ENCODE assay signal across 8 cellular contexts in the genomic region with DNA sequence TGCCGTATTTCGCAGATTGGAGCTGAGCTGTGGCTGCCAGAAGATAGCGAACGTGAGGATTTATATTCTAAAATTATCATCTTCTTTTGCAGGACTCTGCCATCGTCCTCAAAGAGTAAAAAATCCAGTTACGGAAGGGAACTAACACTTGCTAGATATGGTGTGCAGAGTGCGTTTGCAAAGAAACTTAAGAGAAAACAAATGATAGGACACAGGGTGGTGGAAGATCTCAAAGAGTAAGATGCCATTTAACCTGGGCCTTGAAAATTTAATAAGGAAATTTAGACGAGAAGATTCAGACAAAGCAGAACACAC. TPM values are rescaled to one million over a fixed set of nuclear protein-coding genes. Genes with fewer than 3 reads are reported as not detected.
DNase-seq lines count a peak whose midpoint lies in the region; ATAC-seq and TF ChIP-seq lines count a peak whose summit lies in the region.

No MANE protein-coding gene starts in this region.

- H3K27ac ChIP-seq in IMR-90 (ENCODE audit: insufficient read depth, low read length) (peak overlapping the region; percentile 52; the same call in 1 of the 2 replicates), osteoblast (ENCODE audit: low read depth, low read length) (peak overlapping the region; percentile 97)
- H3K27ac ChIP-seq in effector memory CD4-positive, alpha-beta T cell (ENCODE audit: insufficient read depth, low read length, poor library complexity, severe bottlenecking) = peak overlapping the region; percentile 96

- peak overlapping the region; percentile 14 for H2AK9ac ChIP-seq in IMR-90 (replicated peaks; ENCODE audit: low read depth, low read length, poor library complexity)

- H3K9me3 ChIP-seq in IMR-90 (ENCODE audit: control insufficient read depth, insufficient read depth, low read length) (no peaks in the 10 kb centered on the region), osteoblast (ENCODE audit: low read depth, low read length) (no peaks in the 10 kb centered on the region)
- H3K9me3 ChIP-seq in effector memory CD4-positive, alpha-beta T cell (ENCODE audit: control insufficient read depth, low read length) = no peaks in the 10 kb centered on the region

- H2BK15ac ChIP-seq in IMR-90 (ENCODE audit: low read depth, low read length) = no peak overlapping the region

- intact Hi-C loops in IMR-90 (cut with micrococcal nuclease) = loop anchor here (10.0 kb wide), 1 partner anchor 403 kb away; a partner anchor contains a TSS

- CTCF ChIA-PET in IMR-90 (lab: Yijun Ruan, JAX) = interaction anchor here (0.6 to 1.2 kb wide), 4 partner anchors 10 to 50 kb away, joined by 3 read pairs; no protein-coding TSS in a partner anchor

- H3K9ac ChIP-seq in IMR-90 (ENCODE audit: low read depth, low read length) = peak overlapping the region; percentile 93

- TF ChIP-seq RAD21 in IMR-90 (IDR thresholded peaks at IDR 0.05; ENCODE audit: low read length) = no peak

- H3K79me2 ChIP-seq in osteoblast (ENCODE audit: insufficient read depth, low read length) = peaks cover 66% of the 10 kb centered on the region

- dilution Hi-C loops in IMR-90 (cut with HindIII; ENCODE audit: low sequenced_read_pairs, unreplicated experiment) = no loop called here

- 0 out of 2 replicates have a peak, but pooled peaks cover 2% of the 10 kb centered on the region for H3K4me1 ChIP-seq in IMR-90 (ENCODE audit: control insufficient read depth, insufficient read depth, low read length)
- peaks cover 3% of the 10 kb centered on the region for H3K4me1 ChIP-seq in effector memory CD4-positive, alpha-beta T cell (ENCODE audit: control insufficient read depth, insufficient read depth, low read length, poor library complexity, severe bottlenecking)
- peaks cover 22% of the 10 kb centered on the region for H3K4me1 ChIP-seq in osteoblast (ENCODE audit: insufficient read depth, low read length)

- H3K4ac ChIP-seq in IMR-90 (ENCODE audit: low read depth, low read length) = peak overlapping the region; percentile 72

- H2BK5ac ChIP-seq in IMR-90 (ENCODE audit: low read depth, low read length, poor library complexity, severe bottlenecking) = peak overlapping the region; percentile 84

- H3K4me2 ChIP-seq in IMR-90 (ENCODE audit: low read depth, low read length) (peak overlapping the region; percentile 70; the same call in 1 of the 2 replicates), osteoblast (ENCODE audit: insufficient read depth, low read length) (peak overlapping the region; percentile 86)

- no peaks in the 10 kb centered on the region for H3K27me3 ChIP-seq in GM06990 (replicated peaks; ENCODE audit: control insufficient read depth, insufficient read depth, low read length)
- no peaks in the 10 kb centered on the region for H3K27me3 ChIP-seq in IMR-90 (ENCODE audit: control insufficient read depth, insufficient read depth, low read length)
- H3K27me3 ChIP-seq in effector memory CD4-positive, alpha-beta T cell (replicated peaks; ENCODE audit: control insufficient read depth, insufficient read depth, low read length, poor library complexity, severe bottlenecking) = no peaks in the 10 kb centered on the region
- H3K27me3 ChIP-seq in osteoblast (ENCODE audit: insufficient read depth, low read length) = no peaks in the 10 kb centered on the region

- H3K18ac ChIP-seq in IMR-90 (ENCODE audit: low read depth, low read length) = peak overlapping the region; percentile 83; the same call in 1 of the 2 replicates

- H4K91ac ChIP-seq in IMR-90 (ENCODE audit: insufficient read depth, low read depth, low read length) = peak overlapping the region; percentile 45; the same call in 1 of the 2 replicates

- no peaks in the 10 kb centered on the region for H3K9me1 ChIP-seq in IMR-90 (ENCODE audit: insufficient read depth, low read length)

- in situ Hi-C loops in IMR-90 (cut with MboI; ENCODE audit: low sequenced_read_pairs) = loop anchor here (25.0 kb wide), 1 partner anchor 300 kb away; no protein-coding TSS in a partner anchor

- no TSS peak for BruUV-seq in IMR-90 (replicated peaks; lab: Mats Ljungman, UMichigan)

- no peak overlapping the region for H2BK20ac ChIP-seq in IMR-90 (ENCODE audit: low read depth, low read length)

- H3K23ac ChIP-seq in IMR-90 (ENCODE audit: low read depth, low read length) = peak overlapping the region; percentile 56; the same call in 1 of the 2 replicates

- POLR2A ChIA-PET in IMR-90 (lab: Charles Lee; ENCODE audit: unreplicated experiment) = no interaction called here

- H3K79me1 ChIP-seq in IMR-90 (ENCODE audit: low read depth in 1 of 2, low read length in 2 of 2) = peaks cover 22 to 29% of the 10 kb centered on the region in 2 experiments

- H3K36me3 ChIP-seq in GM06990 (ENCODE audit: control insufficient read depth, insufficient read depth, low read length) = no peaks in the 10 kb centered on the region; the same call in none of the 2 replicates
- H3K36me3 ChIP-seq in IMR-90 (ENCODE audit: control insufficient read depth, insufficient read depth, low read length) = no peaks in the 10 kb centered on the region
- H3K36me3 ChIP-seq in effector memory CD4-positive, alpha-beta T cell (ENCODE audit: control insufficient read depth, insufficient read depth, low read length) = peaks cover 2% of the 10 kb centered on the region
- peaks cover 3% of the 10 kb centered on the region for H3K36me3 ChIP-seq in osteoblast (ENCODE audit: insufficient read depth, low read length)

- H2AFZ ChIP-seq in IMR-90 (replicated peaks; ENCODE audit: low read length, poor library complexity) (peak overlapping the region; percentile 91), osteoblast (ENCODE audit: low read length) (peak overlapping the region; percentile 90)

- no peak for TF ChIP-seq POLR2A in IMR-90 (IDR thresholded peaks at IDR 0.05; ENCODE audit: low read depth, low read length)

- peak overlapping the region; percentile 76 for H3K56ac ChIP-seq in IMR-90 (ENCODE audit: extremely low read depth, insufficient read depth, low read length)

- peak overlapping the region; percentile 87 for H4K5ac ChIP-seq in IMR-90 (ENCODE audit: low read depth, low read length)

- ATAC-seq in IMR-90 (ENCODE audit: low read depth) (peak; percentile 1), left lobe of liver (no peak)

- H2BK120ac ChIP-seq in IMR-90 (ENCODE audit: low read depth, low read length) = no peak overlapping the region

- peak overlapping the region; percentile 77 to 93 for H4K8ac ChIP-seq in IMR-90 (ENCODE audit: low read depth in 2 of 2, low read length in 2 of 2)

- H4K20me1 ChIP-seq in IMR-90 (ENCODE audit: insufficient read depth, low read length) (no peaks in the 10 kb centered on the region), osteoblast (ENCODE audit: insufficient read depth, low read length) (peaks cover 2% of the 10 kb centered on the region)

- H3K4me3 ChIP-seq in GM06990 (replicated peaks; ENCODE audit: low read depth, low read length) = peak overlapping the region; percentile 75
- H3K4me3 ChIP-seq in IMR-90 (ENCODE audit: insufficient read depth, low read depth, low read length) = peak overlapping the region; percentile 73
- peak overlapping the region; percentile 67 for H3K4me3 ChIP-seq in effector memory CD4-positive, alpha-beta T cell (ENCODE audit: insufficient read depth, low read depth, low read length, poor library complexity, severe bottlenecking)
- peak overlapping the region; percentile 85 for H3K4me3 ChIP-seq in osteoblast (ENCODE audit: insufficient read depth, low read length)

- H2AK5ac ChIP-seq in IMR-90 (ENCODE audit: low read depth, low read length) = 0 out of 2 replicates have a peak overlapping the region, but pooled peaks have one; percentile 13

- DNase-seq in GM06990 (ENCODE audit: extremely low read depth, insufficient read length) (no peak), IMR-90 (no peak), osteoblast (ENCODE audit: insufficient read length, low spot score, missing footprints) (peak; percentile 35), NCI-H2196 (lab: John Stamatoyannopoulos, UW; ENCODE audit: unreplicated experiment) (no peak), left lobe of liver (ENCODE audit: low spot score) (no peak)
- no peak for DNase-seq in effector memory CD4-positive, alpha-beta T cell
- no peak for DNase-seq in activated CD4-positive, alpha-beta T cell treated with anti-CD3 and anti-CD28 coated beads for 48 hours
- DNase-seq in effector CD4-positive, alpha-beta T cell = no peak

- no CpG with 5 or more reads among the region's 8 CpGs for WGBS in IMR-90 (ENCODE audit: extremely low coverage in 2 of 2, insufficient read length in 1 of 2), 2 experiments

- peak overlapping the region; percentile 86 for H3K14ac ChIP-seq in IMR-90 (replicated peaks; ENCODE audit: low read depth, low read length)

- TF ChIP-seq CTCF in GM06990 (IDR thresholded peaks at IDR 0.05; ENCODE audit: insufficient read depth, low read length, poor library complexity, severe bottlenecking) = no peak
- no peak for TF ChIP-seq CTCF in IMR-90 (conservative IDR thresholded peaks at IDR 0.05; ENCODE audit: low read depth, low read length)
- no peak for TF ChIP-seq CTCF in osteoblast (IDR thresholded peaks at IDR 0.05; ENCODE audit: extremely low read depth, low read depth, low read length)

TF ChIP-seq in IMR-90, 13 proteins besides CTCF, POLR2A, EP300 and RAD21 (continues in another document):
- TF ChIP-seq, protein P1, sequence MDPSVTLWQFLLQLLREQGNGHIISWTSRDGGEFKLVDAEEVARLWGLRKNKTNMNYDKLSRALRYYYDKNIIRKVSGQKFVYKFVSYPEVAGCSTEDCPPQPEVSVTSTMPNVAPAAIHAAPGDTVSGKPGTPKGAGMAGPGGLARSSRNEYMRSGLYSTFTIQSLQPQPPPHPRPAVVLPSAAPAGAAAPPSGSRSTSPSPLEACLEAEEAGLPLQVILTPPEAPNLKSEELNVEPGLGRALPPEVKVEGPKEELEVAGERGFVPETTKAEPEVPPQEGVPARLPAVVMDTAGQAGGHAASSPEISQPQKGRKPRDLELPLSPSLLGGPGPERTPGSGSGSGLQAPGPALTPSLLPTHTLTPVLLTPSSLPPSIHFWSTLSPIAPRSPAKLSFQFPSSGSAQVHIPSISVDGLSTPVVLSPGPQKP (IDR thresholded peaks at IDR 0.05; ENCODE audit: borderline replicate concordance, low read depth, low read length) = no peak
- TF ChIP-seq SMC3 (IDR thresholded peaks at IDR 0.05; ENCODE audit: low read depth, low read length) (no peak), MAZ (IDR thresholded peaks at IDR 0.05; ENCODE audit: borderline replicate concordance, low read depth, low read length) (no peak), MAFK (IDR thresholded peaks at IDR 0.05; ENCODE audit: low read depth, low read length) (no peak), MXI1 (IDR thresholded peaks at IDR 0.05; ENCODE audit: borderline replicate concordance, low read depth, low read length) (no peak)

RNA-seq across cellular contexts. Expression of a gene that starts 0.6 kb away (rescaled TPM):
- total RNA-seq in IMR-90 (2012; rRNA removed) = 5.9 and 16.7 TPM in 2 replicates
- polyA plus RNA-seq in IMR-90 (2012; rRNA removed) = 13.6 and 15.3 TPM in 2 replicates
- polyA plus RNA-seq in IMR-90 (2012; cell fraction: cytosol; rRNA removed) = 0.65 and 1.0 TPM in 2 replicates
- polyA plus RNA-seq in IMR-90 (2012; cell fraction: nucleus; rRNA removed; ENCODE audit: low replicate concordance) = 0.58 and 8.3 TPM in 2 replicates
- total RNA-seq in osteoblast = 29.2 and 32.2 TPM in 2 replicates
- 14.7 TPM for total RNA-seq in left lobe of liver

RNA-seq across cellular contexts. Expression of a gene that starts 0.8 kb away (rescaled TPM):
- 5.6 and 10.0 TPM in 2 replicates for total RNA-seq in IMR-90 (2012; rRNA removed)
- 2.2 and 2.8 TPM in 2 replicates for polyA plus RNA-seq in IMR-90 (2012; rRNA removed)
- polyA plus RNA-seq in IMR-90 (2012; cell fraction: cytosol; rRNA removed) = 0.10 and 0.26 TPM in 2 replicates
- polyA plus RNA-seq in IMR-90 (2012; cell fraction: nucleus; rRNA removed; ENCODE audit: low replicate concordance) = 0.81 and 8.2 TPM in 2 replicates
- total RNA-seq in osteoblast = 5.8 and 7.1 TPM in 2 replicates
- total RNA-seq in left lobe of liver = 1.7 TPM
